In the genomic region with DNA sequence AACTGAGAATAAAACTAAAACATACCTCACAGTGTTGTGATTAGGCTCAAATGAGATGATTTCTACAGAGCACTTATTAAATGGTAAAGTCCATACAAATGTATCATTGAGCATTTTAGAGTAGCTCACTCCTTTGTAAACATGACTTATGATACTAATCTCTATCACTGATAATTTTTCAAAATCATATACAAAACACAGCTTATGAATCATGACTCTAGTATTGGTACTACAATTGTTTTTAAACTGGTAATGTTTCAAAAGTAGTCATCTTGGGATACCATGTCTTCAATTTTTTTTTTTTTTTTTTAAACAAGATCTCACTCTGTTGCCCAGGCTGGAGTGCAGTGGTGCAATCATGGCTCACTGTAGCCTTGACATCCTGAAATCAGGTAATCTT, we compare ENCODE assay signal across 1 cellular context.
TF ChIP-seq lines count a peak whose summit lies in the region.

No MANE protein-coding gene starts in this region.

TF ChIP-seq in IMR-90, 13 proteins besides CTCF, POLR2A, EP300 and RAD21:
- TF ChIP-seq BHLHE40 (IDR thresholded peaks at IDR 0.05; ENCODE audit: low read depth, low read length): no peak
- no peak for TF ChIP-seq NFE2L2 (IDR thresholded peaks at IDR 0.05; ENCODE audit: low read depth, low read length)
- TF ChIP-seq CEBPB (IDR thresholded peaks at IDR 0.05; ENCODE audit: low read depth, low read length): no peak
- TF ChIP-seq USF2 (IDR thresholded peaks at IDR 0.05; ENCODE audit: low read depth, low read length): no peak
- no peak for TF ChIP-seq MXI1 (IDR thresholded peaks at IDR 0.05; ENCODE audit: borderline replicate concordance, low read depth, low read length)
- no peak for TF ChIP-seq MAZ (IDR thresholded peaks at IDR 0.05; ENCODE audit: borderline replicate concordance, low read depth, low read length)
- TF ChIP-seq RFX5 (IDR thresholded peaks at IDR 0.05; ENCODE audit: low read depth, low read length): no peak
- TF ChIP-seq, protein P1, sequence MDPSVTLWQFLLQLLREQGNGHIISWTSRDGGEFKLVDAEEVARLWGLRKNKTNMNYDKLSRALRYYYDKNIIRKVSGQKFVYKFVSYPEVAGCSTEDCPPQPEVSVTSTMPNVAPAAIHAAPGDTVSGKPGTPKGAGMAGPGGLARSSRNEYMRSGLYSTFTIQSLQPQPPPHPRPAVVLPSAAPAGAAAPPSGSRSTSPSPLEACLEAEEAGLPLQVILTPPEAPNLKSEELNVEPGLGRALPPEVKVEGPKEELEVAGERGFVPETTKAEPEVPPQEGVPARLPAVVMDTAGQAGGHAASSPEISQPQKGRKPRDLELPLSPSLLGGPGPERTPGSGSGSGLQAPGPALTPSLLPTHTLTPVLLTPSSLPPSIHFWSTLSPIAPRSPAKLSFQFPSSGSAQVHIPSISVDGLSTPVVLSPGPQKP (IDR thresholded peaks at IDR 0.05; ENCODE audit: borderline replicate concordance, low read depth, low read length): no peak
- TF ChIP-seq SMC3 (IDR thresholded peaks at IDR 0.05; ENCODE audit: low read depth, low read length): no peak
